ENCODE assay signal across 8 cellular contexts in the genomic region with DNA sequence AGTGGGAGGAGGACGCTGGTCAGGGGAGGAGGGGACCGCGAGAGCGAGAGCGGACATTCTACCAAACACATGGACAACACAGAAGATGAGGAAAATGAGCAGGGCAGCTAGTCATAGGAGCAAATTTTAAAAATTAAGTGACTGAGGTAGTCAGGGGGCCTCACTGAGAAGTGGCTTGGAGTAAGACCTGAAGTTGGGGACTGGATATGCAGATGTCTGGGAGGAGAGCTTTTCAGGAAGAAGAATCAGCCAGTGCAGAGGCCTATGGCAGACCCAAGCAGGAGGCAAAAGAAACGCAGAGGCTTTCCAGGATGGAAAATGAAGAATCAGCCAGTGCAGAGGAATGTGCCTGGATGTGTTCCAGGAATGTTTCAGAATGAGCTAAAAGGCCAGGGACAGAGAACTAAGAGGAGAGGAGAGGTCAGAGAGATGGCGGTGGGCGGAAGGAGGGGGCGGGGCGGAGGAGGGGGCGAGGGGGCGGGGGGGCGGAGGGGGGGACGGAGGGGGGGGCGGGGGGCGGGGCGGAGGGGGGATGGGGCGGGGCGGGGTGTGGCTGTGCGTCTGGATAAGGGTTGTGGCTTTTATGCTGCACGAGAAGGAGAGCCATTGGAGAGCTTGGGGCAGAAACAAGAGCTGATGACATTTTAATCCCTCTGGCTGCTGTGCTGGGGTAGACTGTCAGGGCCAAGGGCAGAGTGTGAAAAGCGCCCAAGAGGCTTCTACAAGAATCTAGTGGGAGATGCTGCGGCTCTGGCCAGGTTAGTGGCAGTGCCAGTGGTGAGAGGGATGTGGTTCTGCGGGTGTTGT.
A peak's percentile ranks its signal among the peaks of the same experiment; 100 is the strongest.
DNase-seq lines count a peak whose midpoint lies in the region; ATAC-seq and TF ChIP-seq lines count a peak whose summit lies in the region.

No MANE protein-coding gene starts in this region.

- intact Hi-C loops in esophagus muscularis mucosa (cut with DNase I) (loop anchor here (2.0 to 10.0 kb wide), 3 partner anchors 161 to 406 kb away; no protein-coding TSS in a partner anchor), upper lobe of right lung (cut with DNase I) (loop anchor here (5.0 kb wide), 1 partner anchor 196 kb away; no protein-coding TSS in a partner anchor)

- TF ChIP-seq POLR2A in esophagus muscularis mucosa (IDR thresholded peaks at IDR 0.05; ENCODE audit: low read depth) = no peak

- TF ChIP-seq EP300 in esophagus muscularis mucosa (IDR thresholded peaks at IDR 0.05) = no peak

- H3K27me3 ChIP-seq in HUES64 (ENCODE audit: insufficient read depth, low read length) (no peaks in the 10 kb centered on the region), esophagus muscularis mucosa (no peaks in the 10 kb centered on the region), mucosa of rectum (ENCODE audit: control insufficient read depth in 2 of 2, insufficient read depth in 2 of 2, low read length in 2 of 2) (no peaks in the 10 kb centered on the region), upper lobe of right lung (no peaks in the 10 kb centered on the region)

- H3K9ac ChIP-seq in HUES64 (ENCODE audit: low read depth, low read length) = peak overlapping the region; percentile 54; the same call in 1 of the 2 replicates
- H3K9ac ChIP-seq in mucosa of rectum (ENCODE audit: low read depth in 1 of 2, low read length in 2 of 2) = peak overlapping the region in 1 of 2 donors; percentile 45

- H3K27ac ChIP-seq in HUES64 (ENCODE audit: low read depth, low read length) (peak overlapping the region; percentile 46), esophagus muscularis mucosa (replicated peaks in 1 of 4) (peak overlapping the region; percentile 81 to 87 (median 82)), mucosa of rectum (ENCODE audit: low read depth in 2 of 2, low read length in 2 of 2) (peak overlapping the region; percentile 64 to 70), upper lobe of right lung (peak overlapping the region; percentile 75)

- H3K9me3 ChIP-seq in HUES64 (ENCODE audit: insufficient read depth, low read depth, low read length) = no peaks in the 10 kb centered on the region
- H3K9me3 ChIP-seq in esophagus muscularis mucosa = no peaks in the 10 kb centered on the region
- no peaks in the 10 kb centered on the region for H3K9me3 ChIP-seq in mucosa of rectum (ENCODE audit: control insufficient read depth in 2 of 2, low read length in 2 of 2)
- no peaks in the 10 kb centered on the region for H3K9me3 ChIP-seq in upper lobe of right lung

- peak; percentile 44 for ATAC-seq in upper lobe of right lung

- H3K36me3 ChIP-seq in HUES64 (ENCODE audit: insufficient read depth, low read length) (no peaks in the 10 kb centered on the region), esophagus muscularis mucosa (no peaks in the 10 kb centered on the region), mucosa of rectum (ENCODE audit: control insufficient read depth in 2 of 2, insufficient read depth in 2 of 2, low read length in 2 of 2) (no peaks in the 10 kb centered on the region), upper lobe of right lung (no peaks in the 10 kb centered on the region)

- peak; percentile 23 for DNase-seq in DMS53 (lab: John Stamatoyannopoulos, UW)
- DNase-seq in DMS53 treated with DMSO at 0.1 percent for 48 hours (lab: John Stamatoyannopoulos, UW; ENCODE audit: unreplicated experiment) = no peak
- peak; percentile 85 for DNase-seq in SW480 (ENCODE audit: low spot score)
- DNase-seq in esophagus muscularis mucosa (ENCODE audit: extremely low spot score) = no peak
- DNase-seq in upper lobe of right lung = peak; percentile 60
- no peak for DNase-seq in activated gamma-delta T cell treated with Interleukin-2 at 50 U/mL for 16 hours

- H3K4me1 ChIP-seq in HUES64 (ENCODE audit: insufficient read depth, low read length) (peaks cover 21% of the 10 kb centered on the region), esophagus muscularis mucosa (peaks cover 16 to 29% (median 26%) of the 10 kb centered on the region in 4 donors), mucosa of rectum (ENCODE audit: control insufficient read depth in 2 of 2, insufficient read depth in 2 of 2, low read length in 2 of 2) (peaks cover 0 to 10% of the 10 kb centered on the region in 2 donors), upper lobe of right lung (peaks cover 26% of the 10 kb centered on the region)

- H3K4me3 ChIP-seq in HUES64 (ENCODE audit: low read length) (peak overlapping the region; percentile 64), esophagus muscularis mucosa (peak overlapping the region; percentile 31 to 50 (median 36)), mucosa of rectum (ENCODE audit: low read length in 2 of 2) (peak overlapping the region in 1 of 2 donors; percentile 51), upper lobe of right lung (peak overlapping the region; percentile 29)

- WGBS in HUES64 = 11% methylated on average over 11 of the region's 24 CpGs
- 3% methylated on average over 18 of the region's 24 CpGs for WGBS in esophagus muscularis mucosa

- TF ChIP-seq CTCF in esophagus muscularis mucosa (IDR thresholded peaks at IDR 0.05) (peak in 1 of 3 experiments; percentile 1), upper lobe of right lung (IDR thresholded peaks at IDR 0.05) (no peak)

Comparison
In these comparisons a context has a peak if more than half of its experiments do, and no peak if none do; other contexts are left out.
1. DNase-seq: peak in DMS53 (single experiment), SW480 (single experiment) and upper lobe of right lung (single experiment); none in DMS53 treated with DMSO at 0.1 percent for 48 hours (single experiment), esophagus muscularis mucosa (single experiment) and activated gamma-delta T cell treated with Interleukin-2 at 50 U/mL for 16 hours (single experiment).
2. Peak in every context shown above with its lines, with median percentiles within 50 percentile points of each other: H3K27ac ChIP-seq.